Comparison of ENCODE assay signal across 8 cellular contexts in genomic region chr16:70800798-70801480, GRCh38. TPM values are rescaled to one million over a fixed set of nuclear protein-coding genes. Genes with fewer than 3 reads are reported as not detected.
DNase-seq lines count a peak whose midpoint lies in the region; ATAC-seq and TF ChIP-seq lines count a peak whose summit lies in the region.

TSS of gene VAC14 (minus strand) at chr16:70801158. CDS start at chr16:70800900, 258 bp downstream.

- peaks cover 0 to 6% (median 3%) of the 10 kb centered on the region in 7 donors for H3K9me3 Mint-ChIP-seq in naive B cell
- peaks cover 9% of the 10 kb centered on the region for H3K9me3 Mint-ChIP-seq in stimulated activated memory B cell treated with anti-CD40 and anti-IgM and Interleukin-4, amounts not matched to agents 10 μg/mL and 1 μg/mL and 100 μg/mL, for 72 hours

- H3K9me2 ChIP-seq in GM23248 (ENCODE audit: insufficient read depth): no peaks in the 10 kb centered on the region

- peak within 1 kb of the TSS; percentile 75 for H3K27ac ChIP-seq in DND-41 (ENCODE audit: low read length)
- H3K27ac ChIP-seq in GM23248: 0 out of 2 replicates have a peak within 1 kb of the TSS, but pooled peaks have one; percentile 30

- TF ChIP-seq CTCF in DND-41 (IDR thresholded peaks at IDR 0.05; ENCODE audit: borderline replicate concordance, extremely low read depth, low read length, poor library complexity, severe bottlenecking): no peak

- H3K27me3 Mint-ChIP-seq in naive B cell: peaks cover under 1 to 23% (median 2%) of the 10 kb centered on the region in 3 donors
- no peaks in the 10 kb centered on the region for H3K27me3 Mint-ChIP-seq in stimulated activated memory B cell treated with anti-CD40 and anti-IgM and Interleukin-4, amounts not matched to agents 10 μg/mL and 1 μg/mL and 100 μg/mL, for 72 hours

- H2AFZ ChIP-seq in DND-41 (ENCODE audit: low read depth, low read length) (peak within 1 kb of the TSS; percentile 95), GM23248 (peak within 1 kb of the TSS; percentile 84)

- peaks cover 29 to 51% (median 34%) of the 10 kb centered on the region in 3 donors for H3K4me1 Mint-ChIP-seq in naive B cell
- H3K4me1 Mint-ChIP-seq in stimulated activated memory B cell treated with anti-CD40 and anti-IgM and Interleukin-4, amounts not matched to agents 10 μg/mL and 1 μg/mL and 100 μg/mL, for 72 hours: peaks cover 29% of the 10 kb centered on the region

- H3K4me2 ChIP-seq in DND-41 (ENCODE audit: insufficient read depth, low read length) (peak within 1 kb of the TSS; percentile 100), GM23248 (ENCODE audit: unreplicated experiment) (peak within 1 kb of the TSS; percentile 94)

- no peaks in the 10 kb centered on the region for H3K27me3 ChIP-seq in DND-41 (ENCODE audit: insufficient read depth, low read length, poor library complexity)
- no peaks in the 10 kb centered on the region for H3K27me3 ChIP-seq in GM23248 (replicated peaks; ENCODE audit: insufficient read depth)

- H3K36me3 ChIP-seq in DND-41 (ENCODE audit: insufficient read depth, low read length) (peaks cover 9% of the 10 kb centered on the region), GM23248 (ENCODE audit: low read depth) (no peaks in the 10 kb centered on the region)

- peaks cover 46% of the 10 kb centered on the region for H3K79me2 ChIP-seq in DND-41 (ENCODE audit: insufficient read depth, low read length)
- H3K79me2 ChIP-seq in GM23248 (ENCODE audit: insufficient read depth): peaks cover 46% of the 10 kb centered on the region

- H3K9ac ChIP-seq in DND-41 (ENCODE audit: low read depth, low read length): peak within 1 kb of the TSS; percentile 88
- H3K9ac ChIP-seq in GM23248: peak within 1 kb of the TSS; percentile 91

- DNase-seq in DND-41 (peak; percentile 90), GM23248 (peak; percentile 96), Kasumi-1 (lab: John Stamatoyannopoulos, UW) (peak; percentile 83 to 89), RKO (ENCODE audit: low spot score) (peak; percentile 90), activated T-helper 1 cell treated with Interleukin-2 at 50 U/mL for 16 hours (ENCODE audit: low read depth) (peak; percentile 96), fibroblast of gingiva (ENCODE audit: low read depth) (peak; percentile 71), naive B cell (peak; percentile 97)

- H3K36me3 Mint-ChIP-seq in naive B cell: no peaks in the 10 kb centered on the region
- no peaks in the 10 kb centered on the region for H3K36me3 Mint-ChIP-seq in stimulated activated memory B cell treated with anti-CD40 and anti-IgM and Interleukin-4, amounts not matched to agents 10 μg/mL and 1 μg/mL and 100 μg/mL, for 72 hours

- H3K4me3 Mint-ChIP-seq in naive B cell: peak within 1 kb of the TSS; percentile 94 to 99 (median 96)
- H3K4me3 Mint-ChIP-seq in stimulated activated memory B cell treated with anti-CD40 and anti-IgM and Interleukin-4, amounts not matched to agents 10 μg/mL and 1 μg/mL and 100 μg/mL, for 72 hours: peak within 1 kb of the TSS; percentile 86

- peaks cover 32% of the 10 kb centered on the region for H3K4me1 ChIP-seq in DND-41 (ENCODE audit: insufficient read depth, low read length)
- H3K4me1 ChIP-seq in GM23248 (ENCODE audit: insufficient read depth): peaks cover 32% of the 10 kb centered on the region

- H4K20me1 ChIP-seq in DND-41 (ENCODE audit: insufficient read depth, low read length): peaks cover 4% of the 10 kb centered on the region; the same call in 1 of the 2 replicates
- H4K20me1 ChIP-seq in GM23248 (ENCODE audit: insufficient read depth): peaks cover 2% of the 10 kb centered on the region; the same call in 1 of the 2 replicates

- H3K27ac Mint-ChIP-seq in naive B cell: peak within 1 kb of the TSS; percentile 93 to 99 (median 98)
- H3K27ac Mint-ChIP-seq in stimulated activated memory B cell treated with anti-CD40 and anti-IgM and Interleukin-4, amounts not matched to agents 10 μg/mL and 1 μg/mL and 100 μg/mL, for 72 hours: peak within 1 kb of the TSS; percentile 90

- peaks cover 3% of the 10 kb centered on the region for H3K9me3 ChIP-seq in DND-41 (ENCODE audit: insufficient read depth, low read length, severe bottlenecking)
- H3K9me3 ChIP-seq in GM23248 (ENCODE audit: low read depth): no peaks in the 10 kb centered on the region

- H3K4me3 ChIP-seq in DND-41 (ENCODE audit: low read depth in 1 of 2, low read length in 2 of 2) (peak within 1 kb of the TSS; percentile 99), GM23248 (peak within 1 kb of the TSS; percentile 85)

- in situ Hi-C loops in GM23248 (cut with MboI): no loop called here

- H3F3A ChIP-seq in GM23248 (ENCODE audit: insufficient read depth): peaks cover 23% of the 10 kb centered on the region

- peak; percentile 94 for ATAC-seq in DND-41 (ENCODE audit: insufficient read depth, low read depth)
- peak; percentile 88 to 92 for ATAC-seq in naive B cell (ENCODE audit: low read depth in 2 of 2)
- ATAC-seq in stimulated activated memory B cell treated with anti-CD40 and anti-IgM and Interleukin-4, amounts not matched to agents 10 μg/mL and 1 μg/mL and 100 μg/mL, for 72 hours: peak; percentile 98

- 3 to 4% methylated on average over 23 to 53 of the region's 63 CpGs for WGBS in GM23248 (ENCODE audit: low coverage in 1 of 2, low lambda C conversion rate in 2 of 2, missing lambda C conversion rate in 2 of 2), 2 experiments

RNA-seq across cellular contexts. Expression of gene VAC14, which starts in this region (rescaled TPM):
- 32.4 and 38.7 TPM in 2 replicates for total RNA-seq in GM23248 (2014; rRNA removed; shearing (Covaris generic))
- polyA plus RNA-seq in GM23248 (2016; fragmentation: Nextera tagmentation; extraction: Ambion mirVana) (25.8 and 27.1 TPM in 2 replicates), naive B cell (ENCODE audit: low read depth in 6 of 6) (10 to 100 TPM; 29.3 to 64.6 (median 38.7) TPM)

Comparison
In these comparisons a context has a peak if more than half of its experiments do, and no peak if none do; other contexts are left out.
1. Peak in every context shown above with its lines: DNase-seq, ATAC-seq, H3K4me3 ChIP-seq and H3K27ac ChIP-seq.